ENCODE assay signal across 8 cellular contexts in genomic region chr12:122974892-122975789, GRCh38. TPM values are rescaled to one million over a fixed set of nuclear protein-coding genes. Genes with fewer than 3 reads are reported as not detected.
DNase-seq lines count a peak whose midpoint lies in the region; ATAC-seq and TF ChIP-seq lines count a peak whose summit lies in the region.

TSS of gene OGFOD2 (plus strand) at chr12:122975244. CDS start at chr12:122975252, 8 bp downstream.

- H3K9ac ChIP-seq in HUES48 (ENCODE audit: low read depth, low read length) (peak within 1 kb of the TSS; percentile 90), NT2/D1 (ENCODE audit: insufficient read length, low read depth) (peak within 1 kb of the TSS; percentile 98)

- H3K9me3 ChIP-seq in HUES48 (ENCODE audit: control insufficient read depth, insufficient read depth, low read length) (no peaks in the 10 kb centered on the region), NT2/D1 (ENCODE audit: insufficient read depth, low read length) (no peaks in the 10 kb centered on the region)

- peak within 1 kb of the TSS; percentile 92 for H3K4me3 ChIP-seq in HUES48 (ENCODE audit: low read depth, low read length)
- H3K4me3 ChIP-seq in NT2/D1 (ENCODE audit: insufficient read length, low read depth): peak within 1 kb of the TSS; percentile 99

- H3K27me3 ChIP-seq in HUES48 (ENCODE audit: control insufficient read depth, insufficient read depth, low read length): no peaks in the 10 kb centered on the region
- H3K27me3 ChIP-seq in NT2/D1 (ENCODE audit: insufficient read depth, insufficient read length): no peaks in the 10 kb centered on the region

- peak within 1 kb of the TSS; percentile 92 for H3K27ac ChIP-seq in HUES48 (ENCODE audit: low read depth, low read length)

- ATAC-seq in GM21423 (IDR thresholded peaks at IDR 0.05; ENCODE audit: unreplicated experiment): peak; percentile 74

- in situ Hi-C loops in Caki2 (cut with HindIII; ENCODE audit: low pct_unique_long_range_greater_than_20kb, low sequenced_read_pairs): no loop called here
- in situ Hi-C loops in endometrial microvascular endothelial cells (cut with HindIII; ENCODE audit: inconsistent ontology term, low pct_unique_long_range_greater_than_20kb, low sequenced_read_pairs): no loop called here

- peaks cover 11% of the 10 kb centered on the region; the same call in 1 of the 2 replicates for H3K4me1 ChIP-seq in HUES48 (ENCODE audit: control insufficient read depth, insufficient read depth, low read length)
- peaks cover 8% of the 10 kb centered on the region for H3K4me1 ChIP-seq in NT2/D1 (ENCODE audit: insufficient read depth, insufficient read length)

- no peaks in the 10 kb centered on the region for H3K9me3 Mint-ChIP-seq in mesothelial cell of epicardium

- no peak for TF ChIP-seq CTCF in mesothelial cell of epicardium (IDR thresholded peaks at IDR 0.05; ENCODE audit: unreplicated experiment)

- H3K4me1 Mint-ChIP-seq in mesothelial cell of epicardium: peaks cover 23% of the 10 kb centered on the region

- peak within 1 kb of the TSS; percentile 96 for H3K4me3 Mint-ChIP-seq in mesothelial cell of epicardium

- H3K36me3 Mint-ChIP-seq in mesothelial cell of epicardium: no peaks in the 10 kb centered on the region

- DNase-seq in Caki2 (ENCODE audit: low read depth) (peak; percentile 87), NT2/D1 (ENCODE audit: low read depth, low spot score) (peak; percentile 88), mesothelial cell of epicardium (ENCODE audit: low spot score in 2 of 2, unreplicated experiment in 2 of 2) (peak; percentile 68 to 87)
- DNase-seq in activated CD8-positive, alpha-beta memory T cell treated with anti-CD3 and anti-CD28 coated beads, Interleukin-2, amount 50 U/mL, for 1 hour (ENCODE audit: extremely low read depth): peak; percentile 78
- DNase-seq in stimulated activated CD8-positive, alpha-beta memory T cell treated with anti-CD3 and anti-CD28 coated beads, Interleukin-15, amount 100 ng/mL, for 4 hours (ENCODE audit: low read depth in 2 of 2): peak; percentile 82 to 86

- H3K36me3 ChIP-seq in HUES48 (ENCODE audit: control insufficient read depth, insufficient read depth, low read length): peaks cover 21% of the 10 kb centered on the region; the same call in 1 of the 2 replicates
- H3K36me3 ChIP-seq in NT2/D1 (ENCODE audit: insufficient read depth, insufficient read length, low read length): peaks cover 28% of the 10 kb centered on the region

- peak within 1 kb of the TSS; percentile 97 for H3K27ac Mint-ChIP-seq in mesothelial cell of epicardium

- H3K27me3 Mint-ChIP-seq in mesothelial cell of epicardium (ENCODE audit: low read depth): no peaks in the 10 kb centered on the region

RNA-seq across cellular contexts. Expression of gene OGFOD2, which starts in this region (rescaled TPM):
- total RNA-seq in Caki2 (2014; rRNA removed; shearing (Covaris generic); ENCODE audit: low replicate concordance): 79.9 and 88.8 TPM in 2 replicates
- total RNA-seq in endometrial microvascular endothelial cells (ENCODE audit: inconsistent ontology term): 14.7 TPM
- total RNA-seq in mesothelial cell of epicardium: 13.8 to 15.0 TPM (median 14.9 TPM) in 3 replicates

Comparison
In these comparisons a context has a peak if more than half of its experiments do, and no peak if none do; other contexts are left out.
1. Peak in every context shown above with its lines: DNase-seq, ATAC-seq, H3K4me3 ChIP-seq and H3K27ac ChIP-seq.